11 cellular contexts compared by ENCODE assay signal in the genomic region with DNA sequence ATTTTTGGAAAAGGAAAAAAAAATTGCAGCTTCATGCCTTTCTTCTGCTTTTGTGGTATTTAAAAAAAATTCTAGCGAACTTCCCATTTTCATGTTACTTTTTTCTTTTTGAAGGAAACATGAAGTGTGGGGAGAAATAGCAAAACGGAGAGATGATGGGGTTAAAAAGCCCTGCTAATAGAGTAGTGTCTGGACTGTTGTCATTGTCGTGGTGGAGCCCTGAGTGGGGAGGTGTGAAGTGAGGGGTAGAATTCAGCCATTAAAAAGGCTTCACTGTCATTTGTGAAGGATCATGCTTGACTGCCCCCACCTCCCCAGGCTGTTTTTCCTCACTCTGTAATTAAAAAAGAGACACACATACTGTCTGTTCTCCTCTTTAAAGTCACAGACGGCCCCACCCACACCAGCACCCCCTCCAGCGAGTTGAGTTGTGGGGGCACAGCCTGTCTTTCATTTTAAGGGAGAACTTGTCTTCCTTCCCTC.
A peak's percentile ranks its signal among the peaks of the same experiment; 100 is the strongest.
DNase-seq lines count a peak whose midpoint lies in the region; ATAC-seq and TF ChIP-seq lines count a peak whose summit lies in the region.
"Had no signal": no experiment of that assay in that cellular context is flagged by ENCODE, and none has a peak within 500 bp of the region (broad histone marks: within the 10 kb centered on the region; RNA-seq: fewer than 3 reads in every experiment).

No MANE protein-coding gene starts in this region.

- intact Hi-C loops in body of pancreas (cut with DNase I) = no loop called here
- intact Hi-C loops in activated naive CD4-positive, alpha-beta T cell treated with anti-CD3 and anti-CD28 coated beads for 36 hours (cut with micrococcal nuclease) = loop anchor here (5.0 kb wide), 1 partner anchor 387 kb away; no protein-coding TSS in a partner anchor

- TF ChIP-seq CTCF in body of pancreas (IDR thresholded peaks at IDR 0.05) = no peak

- peaks cover 8% of the 10 kb centered on the region for H3K27me3 Mint-ChIP-seq in stimulated activated memory B cell treated with anti-CD40 and anti-IgM and Interleukin-4, amounts not matched to agents 10 μg/mL and 1 μg/mL and 100 μg/mL, for 72 hours
- peaks cover 6% of the 10 kb centered on the region for H3K27me3 Mint-ChIP-seq in activated CD4-positive, alpha-beta memory T cell treated with anti-CD3 and anti-CD28 coated beads, Interleukin-2, amount 10 ng/mL, durations not matched to agents 7 days and 5 days
- H3K27me3 Mint-ChIP-seq in activated naive CD4-positive, alpha-beta T cell treated with anti-CD3 and anti-CD28 coated beads for 36 hours (ENCODE audit: low read depth) = peaks cover 21% of the 10 kb centered on the region

- H3K4me1 ChIP-seq in NT2/D1 (ENCODE audit: insufficient read depth, insufficient read length) = peaks cover 9% of the 10 kb centered on the region
- peaks cover 22% of the 10 kb centered on the region for H3K4me1 ChIP-seq in body of pancreas

- CTCF ChIA-PET in activated CD4-positive, alpha-beta memory T cell treated with anti-CD3 and anti-CD28 coated beads, Interleukin-2, amount 10 ng/mL, durations not matched to agents 7 days and 5 days (lab: Charles Lee) = no interaction called here
- CTCF ChIA-PET in activated naive CD4-positive, alpha-beta T cell treated with anti-CD3 and anti-CD28 coated beads for 36 hours (lab: Charles Lee) = interaction anchor here (0.6 kb wide), 1 partner anchor 27 kb away, joined by 5 read pairs; no protein-coding TSS in a partner anchor

- POLR2A ChIA-PET in activated CD4-positive, alpha-beta memory T cell treated with anti-CD3 and anti-CD28 coated beads, Interleukin-2, amount 10 ng/mL, durations not matched to agents 7 days and 5 days (lab: Charles Lee) = no interaction called here

- peak; percentile 24 for ATAC-seq in GM21717 (IDR thresholded peaks at IDR 0.05; ENCODE audit: unreplicated experiment)
- ATAC-seq in stimulated activated memory B cell treated with anti-CD40 and anti-IgM and Interleukin-4, amounts not matched to agents 10 μg/mL and 1 μg/mL and 100 μg/mL, for 72 hours = peak; percentile 72
- no peak for ATAC-seq in body of pancreas

- TF ChIP-seq POLR2A in body of pancreas (IDR thresholded peaks at IDR 0.05) = no peak

- peaks cover 2% of the 10 kb centered on the region for H3K36me3 ChIP-seq in NT2/D1 (ENCODE audit: insufficient read depth, insufficient read length, low read length)
- no peaks in the 10 kb centered on the region for H3K36me3 ChIP-seq in body of pancreas (replicated peaks in 1 of 2; ENCODE audit: insufficient read depth in 1 of 2, low read depth in 2 of 2)
- H3K36me3 ChIP-seq: cardiac muscle cell had no signal

- H3K4me1 Mint-ChIP-seq in stimulated activated memory B cell treated with anti-CD40 and anti-IgM and Interleukin-4, amounts not matched to agents 10 μg/mL and 1 μg/mL and 100 μg/mL, for 72 hours = no peaks in the 10 kb centered on the region
- no peaks in the 10 kb centered on the region for H3K4me1 Mint-ChIP-seq in activated CD4-positive, alpha-beta memory T cell treated with anti-CD3 and anti-CD28 coated beads, Interleukin-2, amount 10 ng/mL, durations not matched to agents 7 days and 5 days
- H3K4me1 Mint-ChIP-seq in activated naive CD4-positive, alpha-beta T cell treated with anti-CD3 and anti-CD28 coated beads for 36 hours (ENCODE audit: low read depth) = no peaks in the 10 kb centered on the region

- H3K9me3 Mint-ChIP-seq in stimulated activated memory B cell treated with anti-CD40 and anti-IgM and Interleukin-4, amounts not matched to agents 10 μg/mL and 1 μg/mL and 100 μg/mL, for 72 hours = no peaks in the 10 kb centered on the region
- no peaks in the 10 kb centered on the region for H3K9me3 Mint-ChIP-seq in activated CD4-positive, alpha-beta memory T cell treated with anti-CD3 and anti-CD28 coated beads, Interleukin-2, amount 10 ng/mL, durations not matched to agents 7 days and 5 days
- no peaks in the 10 kb centered on the region for H3K9me3 Mint-ChIP-seq in activated naive CD4-positive, alpha-beta T cell treated with anti-CD3 and anti-CD28 coated beads for 36 hours
- H3K9me3 Mint-ChIP-seq: activated CD8-positive, alpha-beta T cell treated with anti-CD3 and anti-CD28 coated beads for 36 hours had no signal

- H3K4me3 ChIP-seq in NT2/D1 (ENCODE audit: insufficient read length, low read depth) (no peak overlapping the region), body of pancreas (no peak overlapping the region)
- H3K4me3 ChIP-seq: cardiac muscle cell had no signal

- no peaks in the 10 kb centered on the region for H3K9me3 ChIP-seq in NT2/D1 (ENCODE audit: insufficient read depth, low read length)
- H3K9me3 ChIP-seq in body of pancreas = no peaks in the 10 kb centered on the region

- H3K36me3 Mint-ChIP-seq in stimulated activated memory B cell treated with anti-CD40 and anti-IgM and Interleukin-4, amounts not matched to agents 10 μg/mL and 1 μg/mL and 100 μg/mL, for 72 hours = no peaks in the 10 kb centered on the region
- H3K36me3 Mint-ChIP-seq in activated CD4-positive, alpha-beta memory T cell treated with anti-CD3 and anti-CD28 coated beads, Interleukin-2, amount 10 ng/mL, durations not matched to agents 7 days and 5 days (ENCODE audit: low read depth) = no peaks in the 10 kb centered on the region
- no peaks in the 10 kb centered on the region for H3K36me3 Mint-ChIP-seq in activated naive CD4-positive, alpha-beta T cell treated with anti-CD3 and anti-CD28 coated beads for 36 hours (ENCODE audit: low read depth)

- DNase-seq in NT2/D1 (ENCODE audit: low read depth, low spot score) = no peak
- DNase-seq in germinal center (ENCODE audit: low spot score) = peak; percentile 44
- no peak for DNase-seq in NCI-H187 (lab: John Stamatoyannopoulos, UW)
- DNase-seq in body of pancreas = no peak
- no peak for DNase-seq in activated CD4-positive, alpha-beta memory T cell treated with anti-CD3 and anti-CD28 coated beads, Interleukin-2, amount 10 ng/mL, durations not matched to agents 7 days and 5 days
- no peak for DNase-seq in activated naive CD4-positive, alpha-beta T cell treated with anti-CD3 and anti-CD28 coated beads for 36 hours
- DNase-seq: activated CD8-positive, alpha-beta T cell treated with anti-CD3 and anti-CD28 coated beads for 36 hours; NCI-H526 treated with DMSO at 0.1 percent for 48 hours had no signal

- H3K27ac ChIP-seq in body of pancreas = peak overlapping the region in 2 of 4 donors; percentile 79 to 93
- H3K27ac ChIP-seq: cardiac muscle cell had no signal

- WGBS in body of pancreas, 2 donors = 28 to 43% methylated on average over 5 of the region's 5 CpGs

- H3K27me3 ChIP-seq in NT2/D1 (ENCODE audit: insufficient read depth, insufficient read length) = no peaks in the 10 kb centered on the region
- peaks cover 0 to 3% of the 10 kb centered on the region in 2 donors for H3K27me3 ChIP-seq in body of pancreas
- H3K27me3 ChIP-seq: cardiac muscle cell had no signal

- peak overlapping the region; percentile 67 for H3K4me3 Mint-ChIP-seq in stimulated activated memory B cell treated with anti-CD40 and anti-IgM and Interleukin-4, amounts not matched to agents 10 μg/mL and 1 μg/mL and 100 μg/mL, for 72 hours
- no peak overlapping the region for H3K4me3 Mint-ChIP-seq in activated CD4-positive, alpha-beta memory T cell treated with anti-CD3 and anti-CD28 coated beads, Interleukin-2, amount 10 ng/mL, durations not matched to agents 7 days and 5 days
- no peak overlapping the region for H3K4me3 Mint-ChIP-seq in activated naive CD4-positive, alpha-beta T cell treated with anti-CD3 and anti-CD28 coated beads for 36 hours
- H3K4me3 Mint-ChIP-seq: activated CD8-positive, alpha-beta T cell treated with anti-CD3 and anti-CD28 coated beads for 36 hours had no signal

- H3K9ac ChIP-seq in NT2/D1 (ENCODE audit: insufficient read length, low read depth) = peak overlapping the region; percentile 54

- no peak overlapping the region for H3K27ac Mint-ChIP-seq in stimulated activated memory B cell treated with anti-CD40 and anti-IgM and Interleukin-4, amounts not matched to agents 10 μg/mL and 1 μg/mL and 100 μg/mL, for 72 hours
- no peak overlapping the region for H3K27ac Mint-ChIP-seq in activated CD4-positive, alpha-beta memory T cell treated with anti-CD3 and anti-CD28 coated beads, Interleukin-2, amount 10 ng/mL, durations not matched to agents 7 days and 5 days
- H3K27ac Mint-ChIP-seq in activated naive CD4-positive, alpha-beta T cell treated with anti-CD3 and anti-CD28 coated beads for 36 hours = no peak overlapping the region
- H3K27ac Mint-ChIP-seq: activated CD8-positive, alpha-beta T cell treated with anti-CD3 and anti-CD28 coated beads for 36 hours had no signal
